23 cellular contexts compared by ENCODE assay signal in the genomic region with DNA sequence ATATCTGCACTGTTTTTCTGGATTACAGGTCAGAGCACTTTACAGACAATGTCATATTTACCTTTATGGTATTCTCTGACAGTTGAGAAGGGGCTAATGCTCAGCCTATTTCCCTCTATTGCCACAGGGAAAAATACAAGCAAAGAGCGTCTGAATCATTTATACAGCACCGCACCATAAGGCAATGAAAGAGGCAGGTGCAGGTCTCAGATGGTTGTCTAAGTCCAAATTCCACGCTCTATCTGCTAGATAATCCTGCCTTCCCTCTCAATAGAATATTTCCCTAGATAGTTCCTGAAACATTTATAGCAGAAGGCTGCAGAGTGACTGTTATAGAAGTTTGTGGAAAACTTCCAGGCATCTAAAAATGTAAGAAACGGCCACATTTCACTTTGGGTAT.
"Had no signal": no experiment of that assay in that cellular context is flagged by ENCODE, and none has a peak within 500 bp of the region (broad histone marks: within the 10 kb centered on the region; RNA-seq: fewer than 3 reads in every experiment).

No MANE protein-coding gene starts in this region.

- H3K27ac ChIP-seq: colonic mucosa, epithelial cell of prostate, foreskin keratinocyte, gastroesophageal sphincter, heart left ventricle, left lung, lower lobe of right lung had no signal

- ATAC-seq: effector memory CD8-positive, alpha-beta T cell; esophagus mucosa; foreskin keratinocyte; gastroesophageal sphincter; heart left ventricle; left lung; left ventricle myocardium superior; lower lobe of right lung had no signal

- H3K4me1 ChIP-seq: colonic mucosa, foreskin keratinocyte, gastroesophageal sphincter, heart left ventricle, left lung, lower lobe of right lung had no signal

- H3K9me3 ChIP-seq: colonic mucosa, gastroesophageal sphincter, heart left ventricle, lower lobe of right lung had no signal

- H3K27me3 ChIP-seq: colonic mucosa, foreskin keratinocyte, gastroesophageal sphincter, heart left ventricle, left lung had no signal

- H3K36me3 ChIP-seq: colonic mucosa, gastroesophageal sphincter, heart left ventricle, left lung, lower lobe of right lung had no signal

- DNase-seq: cerebellar nuclear complex; colonic mucosa; cortex of kidney; dorsolateral prefrontal cortex; effector CD4-positive, alpha-beta T cell; effector memory CD8-positive, alpha-beta T cell; endodermal cell; erythroblast; foreskin keratinocyte; heart left ventricle; hippocampal formation; islet precursor cell; kidney; kidney glomerular epithelial cell; left lung; left ventricle myocardium superior; lower lobe of right lung; mesenchymal stem cell had no signal

- FAIRE-seq: endometrium, frontal cortex, kidney had no signal

- H3K4me3 ChIP-seq: colonic mucosa, dorsolateral prefrontal cortex, gastroesophageal sphincter, heart left ventricle, left lung, lower lobe of right lung had no signal
